Comparison of ENCODE assay signal across 1 cellular context in genomic region chr6:105892577-105893262, GRCh38.
TF ChIP-seq lines count a peak whose summit lies in the region.

No MANE protein-coding gene starts in this region.

TF ChIP-seq in K562, 482 proteins besides CTCF, POLR2A, EP300 and RAD21 (continued from another document and continues in another):
- TF ChIP-seq ZBTB12 (CRISPR knock-in tag; IDR thresholded peaks at IDR 0.05) (no peak), POLR2H (tag; IDR thresholded peaks at IDR 0.05; ENCODE audit: low read depth) (no peak), HNRNPL (IDR thresholded peaks at IDR 0.05; ENCODE audit: low read depth, low read length) (no peak), ILK (tag; IDR thresholded peaks at IDR 0.05; ENCODE audit: borderline replicate concordance, low read depth) (no peak), RCOR1 (IDR thresholded peaks at IDR 0.05; ENCODE audit: borderline replicate concordance in 1 of 2, low read depth in 2 of 2, low read length in 2 of 2) (peak in 1 of 2 experiments; percentile 21; a peak in 1 of 4 replicates), TAF1 (IDR thresholded peaks at IDR 0.05; ENCODE audit: control insufficient read depth, extremely low read depth, insufficient read depth, low read length, severe bottlenecking) (no peak), IRF2 (CRISPR knock-in tag; IDR thresholded peaks at IDR 0.05) (no peak), BRCA1 (IDR thresholded peaks at IDR 0.05) (no peak), BRCA1 (CRISPR knock-in tag; IDR thresholded peaks at IDR 0.05) (no peak), ETS1 (conservative IDR thresholded peaks at IDR 0.05; ENCODE audit: control insufficient read depth, low read depth, low read length) (no peak), ZEB2 (IDR thresholded peaks at IDR 0.05) (peak; percentile 78), HDAC6 (IDR thresholded peaks at IDR 0.05; ENCODE audit: low read depth, low read length) (no peak), MED1 (CRISPR knock-in tag; IDR thresholded peaks at IDR 0.05; ENCODE audit: borderline replicate concordance) (no peak), ZKSCAN1 (IDR thresholded peaks at IDR 0.05; ENCODE audit: low read depth, low read length) (0 out of 2 replicates have a peak, but pooled peaks have one; percentile 30), ZNF143 (CRISPR knock-in tag; IDR thresholded peaks at IDR 0.05) (no peak), ZNF175 (CRISPR knock-in tag; IDR thresholded peaks at IDR 0.05; ENCODE audit: low read depth) (no peak), ZNF280B (CRISPR knock-in tag; IDR thresholded peaks at IDR 0.05) (no peak), TFAP4 (CRISPR knock-in tag; IDR thresholded peaks at IDR 0.05; ENCODE audit: borderline replicate concordance) (no peak), SMARCB1 (IDR thresholded peaks at IDR 0.05; ENCODE audit: insufficient read length, low read depth) (no peak), BHLHE40 (IDR thresholded peaks at IDR 0.05; ENCODE audit: low read length) (0 out of 2 replicates have a peak, but pooled peaks have one; percentile 17), KLF13 (tag; IDR thresholded peaks at IDR 0.05; ENCODE audit: borderline replicate concordance, low read depth) (no peak), FIP1L1 (IDR thresholded peaks at IDR 0.05; ENCODE audit: low read depth, low read length, poor library complexity, severe bottlenecking) (no peak), FOXP1 (CRISPR knock-in tag; IDR thresholded peaks at IDR 0.05) (no peak), SAP30 (IDR thresholded peaks at IDR 0.05; ENCODE audit: borderline replicate concordance, insufficient read depth, low read depth, low read length, poor library complexity, severe bottlenecking) (no peak), NCOA4 (IDR thresholded peaks at IDR 0.05; ENCODE audit: partially characterized antibody) (no peak), TCF3 (CRISPR knock-in tag; IDR thresholded peaks at IDR 0.05) (peak; percentile 56), BRD4 (IDR thresholded peaks at IDR 0.05) (no peak), IRF1 (CRISPR knock-in tag; IDR thresholded peaks at IDR 0.05; ENCODE audit: borderline replicate concordance) (no peak), EHMT2 (IDR thresholded peaks at IDR 0.05) (peak; percentile 47; the same call in 1 of the 2 replicates), CSDE1 (IDR thresholded peaks at IDR 0.05) (no peak), PHF20 (IDR thresholded peaks at IDR 0.05; ENCODE audit: partially characterized antibody) (no peak), DLX4 (CRISPR knock-in tag; IDR thresholded peaks at IDR 0.05) (no peak), POLR3A (IDR thresholded peaks at IDR 0.05; ENCODE audit: borderline replicate concordance, extremely low read depth, insufficient read depth, insufficient read length) (no peak), SLC30A9 (CRISPR knock-in tag; IDR thresholded peaks at IDR 0.05) (no peak), ZBTB49 (CRISPR knock-in tag; IDR thresholded peaks at IDR 0.05; ENCODE audit: borderline replicate concordance) (no peak), PHF8 (IDR thresholded peaks at IDR 0.05; ENCODE audit: borderline replicate concordance, low read length) (no peak), ZNF512 (tag; IDR thresholded peaks at IDR 0.05) (no peak), SMARCA4 (IDR thresholded peaks at IDR 0.05) (peak; percentile 80; the same call in 1 of the 2 replicates), BMI1 (IDR thresholded peaks at IDR 0.05; ENCODE audit: low read length) (no peak), ZFP36 (IDR thresholded peaks at IDR 0.05; ENCODE audit: low read depth, low read length, partially characterized antibody) (no peak), BRF2 (IDR thresholded peaks at IDR 0.05; ENCODE audit: borderline replicate concordance, insufficient read depth, insufficient read length) (no peak), PKNOX1 (IDR thresholded peaks at IDR 0.05) (peak; percentile 73), MAFF (IDR thresholded peaks at IDR 0.05; ENCODE audit: low read length) (peak; percentile 95), TBP (optimal IDR thresholded peaks at IDR 0.05; ENCODE audit: low read depth, low read length) (no peak), MTA1 (IDR thresholded peaks at IDR 0.05; ENCODE audit: borderline replicate concordance) (no peak; the same call in 1 of the 2 replicates), SAFB2 (IDR thresholded peaks at IDR 0.05; ENCODE audit: borderline replicate concordance, low read depth, low read length, severe bottlenecking) (no peak), ZHX1 (conservative IDR thresholded peaks at IDR 0.05; ENCODE audit: low read length) (no peak), ZNF23 (CRISPR knock-in tag; IDR thresholded peaks at IDR 0.05) (no peak), SMARCE1 (IDR thresholded peaks at IDR 0.05) (peak; percentile 90; the same call in 1 of the 2 replicates), RAD51 (IDR thresholded peaks at IDR 0.05; ENCODE audit: borderline replicate concordance, low read depth) (no peak), DIDO1 (tag; IDR thresholded peaks at IDR 0.05; ENCODE audit: low read depth) (no peak), ZKSCAN3 (CRISPR knock-in tag; IDR thresholded peaks at IDR 0.05) (no peak), DACH1 (IDR thresholded peaks at IDR 0.05; ENCODE audit: partially characterized antibody) (no peak), SMAD1 (IDR thresholded peaks at IDR 0.05; ENCODE audit: low read depth, low read length, partially characterized antibody) (no peak), TAF15 (IDR thresholded peaks at IDR 0.05; ENCODE audit: low read depth, low read length) (no peak), NBN (IDR thresholded peaks at IDR 0.05; ENCODE audit: low read depth) (no peak), ZC3H11A (IDR thresholded peaks at IDR 0.05; ENCODE audit: low read depth, low read length) (no peak), BCOR (IDR thresholded peaks at IDR 0.05) (no peak), HMGN3 (IDR thresholded peaks at IDR 0.05; ENCODE audit: borderline replicate concordance, extremely low read depth, insufficient read length, low read depth, low read length) (no peak)
